Comparison of ENCODE assay signal across 9 cellular contexts in genomic region chr2:178914259-178914849, GRCh38.
A peak's percentile ranks its signal among the peaks of the same experiment; 100 is the strongest.
DNase-seq lines count a peak whose midpoint lies in the region; TF ChIP-seq lines count a peak whose summit lies in the region.
"Had no signal": no experiment of that assay in that cellular context is flagged by ENCODE, and none has a peak within 500 bp of the region (broad histone marks: within the 10 kb centered on the region; RNA-seq: fewer than 3 reads in every experiment).

No MANE protein-coding gene starts in this region.

- no peak overlapping the region for H3K27ac Mint-ChIP-seq in activated naive CD4-positive, alpha-beta T cell treated with anti-CD3 and anti-CD28 coated beads, Interleukin-2, amount 10 ng/mL, durations not matched to agents 7 days and 5 days

- H3K9me3 ChIP-seq in HAP-1 (no peaks in the 10 kb centered on the region), MG63 (no peaks in the 10 kb centered on the region), SK-N-SH (no peaks in the 10 kb centered on the region), uterus (no peaks in the 10 kb centered on the region)

- H3K4me1 Mint-ChIP-seq in activated naive CD4-positive, alpha-beta T cell treated with anti-CD3 and anti-CD28 coated beads, Interleukin-2, amount 10 ng/mL, durations not matched to agents 7 days and 5 days = peaks cover 11% of the 10 kb centered on the region

- no peak overlapping the region for H3K4me2 ChIP-seq in SK-N-SH

- intact Hi-C loops in head of caudate nucleus (cut with DNase I) = loop anchor here (10.0 kb wide), 1 partner anchor 120 kb away; no protein-coding TSS in a partner anchor
- intact Hi-C loops in posterior vena cava (cut with DNase I) = loop anchor here in 1 of 2 donors (5.0 kb wide), 1 partner anchor 117 kb away; no protein-coding TSS in a partner anchor
- intact Hi-C loops in uterus (cut with DNase I; ENCODE audit: low total_unique reads) = no loop called here

- no peaks in the 10 kb centered on the region for H3K9me3 Mint-ChIP-seq in activated naive CD4-positive, alpha-beta T cell treated with anti-CD3 and anti-CD28 coated beads, Interleukin-2, amount 10 ng/mL, durations not matched to agents 7 days and 5 days

- H3K4me1 ChIP-seq in HAP-1 (peaks cover 31% of the 10 kb centered on the region), SK-N-SH (ENCODE audit: control insufficient read depth in 1 of 2, insufficient read depth in 2 of 2, low read depth in 1 of 2, low read length in 1 of 2) (peaks cover 0 to 6% of the 10 kb centered on the region in 2 experiments; a peak in 2 of 4 replicates), uterus (no peaks in the 10 kb centered on the region)

- no peak for TF ChIP-seq EP300 in SK-N-SH (IDR thresholded peaks at IDR 0.05; ENCODE audit: borderline replicate concordance in 1 of 2, low read depth in 1 of 2, low read length in 1 of 2)

- no peak overlapping the region for H3K4me3 Mint-ChIP-seq in activated naive CD4-positive, alpha-beta T cell treated with anti-CD3 and anti-CD28 coated beads, Interleukin-2, amount 10 ng/mL, durations not matched to agents 7 days and 5 days

- no peak overlapping the region for H2AFZ ChIP-seq in SK-N-SH (ENCODE audit: low read depth)

- no peaks in the 10 kb centered on the region for H3K9me2 ChIP-seq in SK-N-SH

- H3K36me3 Mint-ChIP-seq in activated naive CD4-positive, alpha-beta T cell treated with anti-CD3 and anti-CD28 coated beads, Interleukin-2, amount 10 ng/mL, durations not matched to agents 7 days and 5 days = peaks cover 3% of the 10 kb centered on the region

- H3K27ac ChIP-seq in SK-N-SH (ENCODE audit: low read depth in 2 of 2, low read length in 1 of 2) (no peak overlapping the region), uterus (no peak overlapping the region)
- H3K27ac ChIP-seq: skin epidermis had no signal

- in situ Hi-C loops in HAP-1 (cut with MboI; ENCODE audit: low sequenced_read_pairs) = loop anchor here (10.0 kb wide), 1 partner anchor 120 kb away; no protein-coding TSS in a partner anchor

- no peaks in the 10 kb centered on the region for H3K79me2 ChIP-seq in SK-N-SH (ENCODE audit: insufficient read depth)

- CTCF ChIA-PET in SK-N-SH (lab: Yijun Ruan, JAX) = interaction anchor here (0.9 to 9.4 kb wide), 10 partner anchors 12 to 214 kb away, joined by 3 to 96 read pairs (median 5); no protein-coding TSS in a partner anchor
- CTCF ChIA-PET in activated naive CD4-positive, alpha-beta T cell treated with anti-CD3 and anti-CD28 coated beads, Interleukin-2, amount 10 ng/mL, durations not matched to agents 7 days and 5 days (lab: Charles Lee) = interaction anchor here (1.6 to 3.6 kb wide), 4 partner anchors 13 to 216 kb away, joined by 5 to 21 read pairs (median 12); no protein-coding TSS in a partner anchor

- H3F3A ChIP-seq in SK-N-SH (replicated peaks; ENCODE audit: insufficient read depth) = no peaks in the 10 kb centered on the region

- H3K36me3 ChIP-seq in HAP-1 (replicated peaks) (no peaks in the 10 kb centered on the region), MG63 (no peaks in the 10 kb centered on the region), SK-N-SH (replicated peaks in 1 of 2; ENCODE audit: control insufficient read depth in 1 of 2, insufficient read depth in 2 of 2, low read length in 1 of 2) (no peaks in the 10 kb centered on the region), uterus (no peaks in the 10 kb centered on the region)

- no peaks in the 10 kb centered on the region for H4K20me1 ChIP-seq in SK-N-SH (ENCODE audit: insufficient read depth)

- H3K4me3 ChIP-seq in HAP-1 (no peak overlapping the region), MG63 (no peak overlapping the region), SK-N-SH (ENCODE audit: low read depth in 2 of 2, low read length in 1 of 2) (peak overlapping the region in 1 of 2 experiments; percentile 34; a peak in 1 of 4 replicates), uterus (no peak overlapping the region)
- H3K4me3 ChIP-seq: skin epidermis had no signal

- TF ChIP-seq POLR2A in uterus (IDR thresholded peaks at IDR 0.05) = no peak

- H3K27me3 ChIP-seq in HAP-1 (ENCODE audit: low read depth) = no peaks in the 10 kb centered on the region
- no peaks in the 10 kb centered on the region for H3K27me3 ChIP-seq in MG63
- no peaks in the 10 kb centered on the region for H3K27me3 ChIP-seq in SK-N-SH (ENCODE audit: insufficient read depth)
- no peaks in the 10 kb centered on the region for H3K27me3 ChIP-seq in uterus

- H3K9ac ChIP-seq in SK-N-SH = no peak overlapping the region

- TF ChIP-seq RAD21 in SK-N-SH (IDR thresholded peaks at IDR 0.05; ENCODE audit: low read length) = peak; percentile 92

- POLR2A ChIA-PET in SK-N-SH (lab: Yijun Ruan, JAX) = no interaction called here

- TF ChIP-seq CTCF in SK-N-SH (IDR thresholded peaks at IDR 0.05) (peak; percentile 90), uterus (IDR thresholded peaks at IDR 0.05) (peak; percentile 56 to 71 (median 62))

- DNase-seq in GM04503 (ENCODE audit: low read depth) = peak; percentile 29
- DNase-seq in HAP-1 (ENCODE audit: low spot score in 2 of 2) = peak; percentile 73 to 86
- peak; percentile 64 for DNase-seq in MG63
- DNase-seq in SK-N-SH = peak; percentile 64
- DNase-seq in activated naive CD4-positive, alpha-beta T cell treated with anti-CD3 and anti-CD28 coated beads, Interleukin-2, amount 10 ng/mL, durations not matched to agents 7 days and 5 days = peak; percentile 82
- peak; percentile 55 to 94 (median 85) for DNase-seq in head of caudate nucleus
- peak; percentile 93 for DNase-seq in posterior vena cava (ENCODE audit: low spot score)
- peak; percentile 70 to 71 for DNase-seq in uterus

- WGBS in SK-N-SH (ENCODE audit: low lambda C conversion rate) = 30% methylated on average over 4 of the region's 4 CpGs

- no peaks in the 10 kb centered on the region for H3K27me3 Mint-ChIP-seq in activated naive CD4-positive, alpha-beta T cell treated with anti-CD3 and anti-CD28 coated beads, Interleukin-2, amount 10 ng/mL, durations not matched to agents 7 days and 5 days

TF ChIP-seq in SK-N-SH, 30 proteins besides CTCF, POLR2A, EP300 and RAD21:
- TF ChIP-seq IRF3 (IDR thresholded peaks at IDR 0.05; ENCODE audit: low read depth, low read length) (no peak), CHD2 (IDR thresholded peaks at IDR 0.05; ENCODE audit: low read length, partially characterized antibody) (peak; percentile 23), SMC3 (IDR thresholded peaks at IDR 0.05; ENCODE audit: low read depth, low read length) (peak; percentile 98)

Comparison
In these comparisons a context has a peak if more than half of its experiments do, and no peak if none do; other contexts are left out.
1. DNase-seq: peak in every context shown above with its lines; median percentile 93 in posterior vena cava; 85 in head of caudate nucleus; 82 in activated naive CD4-positive, alpha-beta T cell treated with anti-CD3 and anti-CD28 coated beads, Interleukin-2, amount 10 ng/mL, durations not matched to agents 7 days and 5 days; 80 in HAP-1; 70 in uterus; 64 in MG63; 64 in SK-N-SH; 29 in GM04503.